In the genomic region with DNA sequence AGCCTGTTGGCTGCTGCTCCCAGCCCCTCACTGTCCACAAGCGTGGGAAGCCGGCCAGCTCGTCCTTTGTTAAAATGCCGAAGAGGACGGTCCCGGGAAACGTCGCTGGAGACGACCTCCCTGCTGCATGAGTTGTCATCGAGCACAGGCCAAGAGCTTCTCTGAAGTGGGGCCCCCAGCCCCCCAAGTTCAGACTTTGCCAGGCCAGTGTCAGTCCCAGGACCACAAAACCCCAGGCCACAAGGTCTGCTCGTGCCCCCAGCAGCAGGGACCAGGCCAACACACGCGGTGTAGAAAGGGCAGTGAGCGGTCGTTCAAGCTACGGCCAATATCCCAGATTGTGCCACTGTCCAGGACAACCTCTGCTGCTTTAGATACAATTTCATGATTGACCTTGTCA, we compare ENCODE assay signal across 5 cellular contexts. TPM values are rescaled to one million over a fixed set of nuclear protein-coding genes. Genes with fewer than 3 reads are reported as not detected.
"Had no signal": no experiment of that assay in that cellular context is flagged by ENCODE, and none has a peak within 500 bp of the region (broad histone marks: within the 10 kb centered on the region; RNA-seq: fewer than 3 reads in every experiment).

No MANE protein-coding gene starts in this region.

RNA-seq across cellular contexts. Expression of a gene that starts 57.4 kb away (rescaled TPM):
- total RNA-seq: K562, M059J, Right ventricle myocardium superior, SJSA1 had no signal
- polyA plus RNA-seq: IgD-negative memory B cell, K562 had no signal
